7 cellular contexts compared by ENCODE assay signal in genomic region chr9:97500765-97501176, GRCh38. TPM values are rescaled to one million over a fixed set of nuclear protein-coding genes. Genes with fewer than 3 reads are reported as not detected.
DNase-seq lines count a peak whose midpoint lies in the region; ATAC-seq lines count a peak whose summit lies in the region.

No MANE protein-coding gene starts in this region.

- H3K27me3 Mint-ChIP-seq in activated CD8-positive, alpha-beta T cell treated with anti-CD3 and anti-CD28 coated beads, Interleukin-2, amount 10 ng/mL, durations not matched to agents 7 days and 5 days (ENCODE audit: low read depth): peaks cover 44% of the 10 kb centered on the region
- peaks cover 36 to 50% of the 10 kb centered on the region in 2 donors for H3K27me3 Mint-ChIP-seq in stimulated activated naive B cell treated with anti-CD40 and anti-IgM and Interleukin-4, amounts not matched to agents 10 μg/mL and 1 μg/mL and 100 μg/mL, for 72 hours

- H3K4me1 Mint-ChIP-seq in activated CD8-positive, alpha-beta T cell treated with anti-CD3 and anti-CD28 coated beads, Interleukin-2, amount 10 ng/mL, durations not matched to agents 7 days and 5 days (ENCODE audit: low read depth): peaks cover 18% of the 10 kb centered on the region
- peaks cover 13 to 15% of the 10 kb centered on the region in 2 donors for H3K4me1 Mint-ChIP-seq in stimulated activated naive B cell treated with anti-CD40 and anti-IgM and Interleukin-4, amounts not matched to agents 10 μg/mL and 1 μg/mL and 100 μg/mL, for 72 hours

- H3K27ac ChIP-seq in HUES48 (ENCODE audit: low read depth, low read length): no peak overlapping the region
- H3K27ac ChIP-seq in iPS-18a (ENCODE audit: low read length): no peak overlapping the region

- CTCF ChIA-PET in activated CD8-positive, alpha-beta T cell treated with anti-CD3 and anti-CD28 coated beads, Interleukin-2, amount 10 ng/mL, durations not matched to agents 7 days and 5 days (lab: Charles Lee): interaction anchor here (0.6 to 1.9 kb wide), 13 partner anchors 10 to 132 kb away, joined by 3 to 7 read pairs (median 3); partner anchors contain the start of genes NCBP1, TDRD7 and TSTD2

- peak overlapping the region; percentile 68 for H3K4me3 ChIP-seq in HUES48 (ENCODE audit: low read depth, low read length)
- peak overlapping the region; percentile 65 for H3K4me3 ChIP-seq in iPS-18a (ENCODE audit: low read length)

- POLR2A ChIA-PET in activated CD8-positive, alpha-beta T cell treated with anti-CD3 and anti-CD28 coated beads, Interleukin-2, amount 10 ng/mL, durations not matched to agents 7 days and 5 days (lab: Charles Lee): no interaction called here

- H3K36me3 Mint-ChIP-seq in activated CD8-positive, alpha-beta T cell treated with anti-CD3 and anti-CD28 coated beads, Interleukin-2, amount 10 ng/mL, durations not matched to agents 7 days and 5 days (ENCODE audit: low read depth): peaks cover 6% of the 10 kb centered on the region
- H3K36me3 Mint-ChIP-seq in stimulated activated naive B cell treated with anti-CD40 and anti-IgM and Interleukin-4, amounts not matched to agents 10 μg/mL and 1 μg/mL and 100 μg/mL, for 72 hours: peaks cover 13 to 15% of the 10 kb centered on the region in 2 donors

- H3K4me1 ChIP-seq in HUES48 (ENCODE audit: control insufficient read depth, insufficient read depth, low read length) (peaks cover 6% of the 10 kb centered on the region; the same call in 1 of the 2 replicates), iPS-18a (ENCODE audit: control insufficient read depth, low read depth, low read length) (no peaks in the 10 kb centered on the region)

- peak overlapping the region; percentile 67 for H3K4me3 Mint-ChIP-seq in activated CD8-positive, alpha-beta T cell treated with anti-CD3 and anti-CD28 coated beads, Interleukin-2, amount 10 ng/mL, durations not matched to agents 7 days and 5 days
- peak overlapping the region; percentile 54 to 74 for H3K4me3 Mint-ChIP-seq in stimulated activated naive B cell treated with anti-CD40 and anti-IgM and Interleukin-4, amounts not matched to agents 10 μg/mL and 1 μg/mL and 100 μg/mL, for 72 hours

- DNase-seq in activated CD8-positive, alpha-beta T cell treated with anti-CD3 and anti-CD28 coated beads, Interleukin-2, amount 10 ng/mL, durations not matched to agents 7 days and 5 days: no peak
- DNase-seq in stimulated activated naive B cell treated with anti-CD40 and anti-IgM and Interleukin-4, amounts not matched to agents 10 μg/mL and 1 μg/mL and 100 μg/mL, for 72 hours: no peak
- DNase-seq in HuH-7.5 (ENCODE audit: low spot score): no peak

- H3K36me3 ChIP-seq in HUES48 (ENCODE audit: control insufficient read depth, insufficient read depth, low read length) (no peaks in the 10 kb centered on the region), iPS-18a (ENCODE audit: control insufficient read depth, low read depth, low read length) (no peaks in the 10 kb centered on the region)

- no peaks in the 10 kb centered on the region for H3K9me3 Mint-ChIP-seq in activated CD8-positive, alpha-beta T cell treated with anti-CD3 and anti-CD28 coated beads, Interleukin-2, amount 10 ng/mL, durations not matched to agents 7 days and 5 days (ENCODE audit: insufficient read depth)
- peaks cover 4% of the 10 kb centered on the region in 2 donors for H3K9me3 Mint-ChIP-seq in stimulated activated naive B cell treated with anti-CD40 and anti-IgM and Interleukin-4, amounts not matched to agents 10 μg/mL and 1 μg/mL and 100 μg/mL, for 72 hours

- H3K9me3 ChIP-seq in HUES48 (ENCODE audit: control insufficient read depth, insufficient read depth, low read length) (no peaks in the 10 kb centered on the region), iPS-18a (ENCODE audit: control insufficient read depth, low read depth, low read length) (no peaks in the 10 kb centered on the region)

- no peak overlapping the region for H3K9ac ChIP-seq in HUES48 (ENCODE audit: low read depth, low read length)
- no peak overlapping the region for H3K9ac ChIP-seq in iPS-18a (ENCODE audit: low read length)

- no peak overlapping the region for H3K27ac Mint-ChIP-seq in activated CD8-positive, alpha-beta T cell treated with anti-CD3 and anti-CD28 coated beads, Interleukin-2, amount 10 ng/mL, durations not matched to agents 7 days and 5 days
- no peak overlapping the region for H3K27ac Mint-ChIP-seq in stimulated activated naive B cell treated with anti-CD40 and anti-IgM and Interleukin-4, amounts not matched to agents 10 μg/mL and 1 μg/mL and 100 μg/mL, for 72 hours

- H3K27me3 ChIP-seq in HUES48 (ENCODE audit: control insufficient read depth, insufficient read depth, low read length): peaks cover 67% of the 10 kb centered on the region
- H3K27me3 ChIP-seq in iPS-18a (ENCODE audit: control insufficient read depth, insufficient read depth, low read length): peaks cover 68% of the 10 kb centered on the region

- ATAC-seq in activated CD8-positive, alpha-beta T cell treated with anti-CD3 and anti-CD28 coated beads, Interleukin-2, amount 10 ng/mL, durations not matched to agents 7 days and 5 days: no peak
- no peak for ATAC-seq in stimulated activated naive B cell treated with anti-CD40 and anti-IgM and Interleukin-4, amounts not matched to agents 10 μg/mL and 1 μg/mL and 100 μg/mL, for 72 hours (replicated peaks)
- ATAC-seq in GM21717 (IDR thresholded peaks at IDR 0.05; ENCODE audit: unreplicated experiment) (no peak), GM21515 (IDR thresholded peaks at IDR 0.05; ENCODE audit: unreplicated experiment) (no peak)

RNA-seq across cellular contexts. Expression of gene TMOD1, which starts 0.7 kb away (rescaled TPM):
- total RNA-seq in activated CD8-positive, alpha-beta T cell treated with anti-CD3 and anti-CD28 coated beads, Interleukin-2, amount 10 ng/mL, durations not matched to agents 7 days and 5 days: under 1 TPM; 0.16 to 0.29 TPM
